31 cellular contexts compared by ENCODE assay signal in the genomic region with DNA sequence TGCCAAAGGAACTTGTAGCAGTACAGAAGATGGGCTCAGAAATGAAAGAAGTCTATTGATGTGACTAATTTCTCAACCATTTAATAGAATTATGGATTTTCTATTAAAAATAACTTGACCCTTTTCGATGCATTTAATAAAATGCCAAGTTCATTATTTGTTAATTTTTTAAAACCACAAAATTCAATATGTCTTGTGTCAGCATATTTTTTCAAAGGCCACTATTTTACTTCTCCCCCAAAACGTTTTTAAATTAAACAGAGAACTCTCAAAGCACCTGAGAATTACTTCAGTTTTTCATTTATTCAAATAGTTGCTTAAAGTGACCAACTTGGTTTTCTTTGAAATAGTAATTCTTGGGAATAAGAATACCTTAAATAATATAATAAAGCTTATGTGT.
"Had no signal": no experiment of that assay in that cellular context is flagged by ENCODE, and none has a peak within 500 bp of the region (broad histone marks: within the 10 kb centered on the region; RNA-seq: fewer than 3 reads in every experiment).

No MANE protein-coding gene starts in this region.

- DNase-seq: activated CD4-positive, alpha-beta memory T cell treated with anti-CD3 and anti-CD28 coated beads for 36 hours; activated CD4-positive, alpha-beta T cell treated with anti-CD3 and anti-CD28 coated beads for 36 hours; activated CD4-positive, alpha-beta T cell treated with anti-CD3 and anti-CD28 coated beads, Interleukin-2, amount 10 ng/mL, durations not matched to agents 24 days and 14 days; activated CD4-positive, CD25-positive, alpha-beta regulatory T cell; activated CD4-positive, CD25-positive, alpha-beta regulatory T cell treated with anti-CD3 and anti-CD28 coated beads, Interleukin-2, amount 50 U/mL, for 72 hours; activated CD8-positive, alpha-beta memory T cell treated with anti-CD3 and anti-CD28 coated beads, Interleukin-2, amount 10 ng/mL, durations not matched to agents 7 days and 5 days; activated CD8-positive, alpha-beta memory T cell treated with anti-CD3 and anti-CD28 coated beads, Interleukin-2, amount 50 U/mL, for 4 hours; activated CD8-positive, alpha-beta T cell treated with anti-CD3 and anti-CD28 coated beads, Interleukin-2, amount 10 ng/mL, durations not matched to agents 7 days and 5 days; activated effector memory CD4-positive, alpha-beta T cell treated with anti-CD3 and anti-CD28 coated beads, Interleukin-2, amount 50 U/mL, for 16 hours; activated naive CD4-positive, alpha-beta T cell treated with anti-CD3 and anti-CD28 coated beads for 36 hours; activated naive CD8-positive, alpha-beta T cell treated with anti-CD3 and anti-CD28 coated beads for 36 hours; activated naive CD8-positive, alpha-beta T cell treated with anti-CD3 and anti-CD28 coated beads, Interleukin-2, amount 50 U/mL, for 24 hours; activated T-cell treated with anti-CD3 and anti-CD28 coated beads, Interleukin-2, amount 50 U/mL, for 1 hour; activated T-cell treated with anti-CD3 and anti-CD28 coated beads, Interleukin-2, amount 50 U/mL, for 48 hours; adrenal gland; amygdala; aorta; body of pancreas; caudate nucleus; colonic mucosa; effector CD8-positive, alpha-beta T cell; esophagus squamous epithelium; head of caudate nucleus; T-helper 2 cell had no signal

- H3K27ac ChIP-seq: adrenal gland, body of pancreas, colonic mucosa, epithelial cell of prostate, esophagus squamous epithelium had no signal

- H3K9me3 Mint-ChIP-seq: activated CD4-positive, alpha-beta memory T cell treated with anti-CD3 and anti-CD28 coated beads for 36 hours; activated CD4-positive, alpha-beta T cell treated with anti-CD3 and anti-CD28 coated beads, Interleukin-2, amount 10 ng/mL, durations not matched to agents 24 days and 14 days; activated naive CD4-positive, alpha-beta T cell treated with anti-CD3 and anti-CD28 coated beads for 36 hours; activated naive CD4-positive, alpha-beta T cell treated with anti-CD3 and anti-CD28 coated beads, Interleukin-2, amount 50 U/mL, for 24 hours; activated naive CD8-positive, alpha-beta T cell treated with anti-CD3 and anti-CD28 coated beads for 36 hours; activated naive CD8-positive, alpha-beta T cell treated with anti-CD3 and anti-CD28 coated beads, Interleukin-2, amount 50 U/mL, for 24 hours; activated T-helper 1 cell treated with anti-CD3 and anti-CD28 coated beads, Interleukin-12 subunit alpha, Interleukin-12 subunit beta, Interleukin-2, Interleukin-4 antibody, amounts not matched to agents 30 ng/mL and 10 ng/mL and 1 ng/mL, durations not matched to agents 14 hours and 24 hours and 36 hours; activated T-helper 2 cell treated with anti-CD3 and anti-CD28 coated beads, Interferon-gamma antibody, Interleukin-2, Interleukin-4, amounts not matched to agents 10 μg/mL and 5 μg/mL and 100 μg/mL, durations not matched to agents 14 hours and 24 hours and 36 hours had no signal

- H3K4me3 Mint-ChIP-seq: activated CD4-positive, alpha-beta memory T cell treated with anti-CD3 and anti-CD28 coated beads for 36 hours; activated CD4-positive, alpha-beta T cell treated with anti-CD3 and anti-CD28 coated beads for 36 hours; activated CD4-positive, alpha-beta T cell treated with anti-CD3 and anti-CD28 coated beads, Interleukin-2, amount 10 ng/mL, durations not matched to agents 24 days and 14 days; activated CD8-positive, alpha-beta memory T cell treated with anti-CD3 and anti-CD28 coated beads, Interleukin-2, amount 10 ng/mL, durations not matched to agents 7 days and 5 days; activated CD8-positive, alpha-beta T cell treated with anti-CD3 and anti-CD28 coated beads, Interleukin-2, amount 10 ng/mL, durations not matched to agents 7 days and 5 days; activated naive CD4-positive, alpha-beta T cell treated with anti-CD3 and anti-CD28 coated beads for 36 hours; activated naive CD4-positive, alpha-beta T cell treated with anti-CD3 and anti-CD28 coated beads, Interleukin-2, amount 50 U/mL, for 24 hours; activated naive CD8-positive, alpha-beta T cell treated with anti-CD3 and anti-CD28 coated beads for 36 hours; activated naive CD8-positive, alpha-beta T cell treated with anti-CD3 and anti-CD28 coated beads, Interleukin-2, amount 50 U/mL, for 24 hours; activated T-helper 1 cell treated with anti-CD3 and anti-CD28 coated beads, Interleukin-12 subunit alpha, Interleukin-12 subunit beta, Interleukin-2, Interleukin-4 antibody, amounts not matched to agents 30 ng/mL and 10 ng/mL and 1 ng/mL, durations not matched to agents 14 hours and 24 hours and 36 hours had no signal

- H3K27me3 Mint-ChIP-seq: activated CD4-positive, alpha-beta memory T cell treated with anti-CD3 and anti-CD28 coated beads for 36 hours; activated CD4-positive, alpha-beta T cell treated with anti-CD3 and anti-CD28 coated beads for 36 hours; activated CD4-positive, alpha-beta T cell treated with anti-CD3 and anti-CD28 coated beads, Interleukin-2, amount 10 ng/mL, durations not matched to agents 24 days and 14 days; activated CD8-positive, alpha-beta memory T cell treated with anti-CD3 and anti-CD28 coated beads, Interleukin-2, amount 10 ng/mL, durations not matched to agents 7 days and 5 days; activated naive CD4-positive, alpha-beta T cell treated with anti-CD3 and anti-CD28 coated beads, Interleukin-2, amount 50 U/mL, for 24 hours; activated naive CD8-positive, alpha-beta T cell treated with anti-CD3 and anti-CD28 coated beads for 36 hours; activated naive CD8-positive, alpha-beta T cell treated with anti-CD3 and anti-CD28 coated beads, Interleukin-2, amount 50 U/mL, for 24 hours had no signal

- FAIRE-seq: endometrium, endothelial cell of umbilical vein, frontal cortex had no signal

- H3K27me3 ChIP-seq: adrenal gland, body of pancreas, colonic mucosa, esophagus squamous epithelium had no signal

- H3K27ac Mint-ChIP-seq: activated CD4-positive, alpha-beta memory T cell treated with anti-CD3 and anti-CD28 coated beads for 36 hours; activated CD4-positive, alpha-beta T cell treated with anti-CD3 and anti-CD28 coated beads for 36 hours; activated CD4-positive, alpha-beta T cell treated with anti-CD3 and anti-CD28 coated beads, Interleukin-2, amount 10 ng/mL, durations not matched to agents 24 days and 14 days; activated CD8-positive, alpha-beta memory T cell treated with anti-CD3 and anti-CD28 coated beads, Interleukin-2, amount 10 ng/mL, durations not matched to agents 7 days and 5 days; activated CD8-positive, alpha-beta T cell treated with anti-CD3 and anti-CD28 coated beads, Interleukin-2, amount 10 ng/mL, durations not matched to agents 7 days and 5 days; activated naive CD4-positive, alpha-beta T cell treated with anti-CD3 and anti-CD28 coated beads for 36 hours; activated naive CD4-positive, alpha-beta T cell treated with anti-CD3 and anti-CD28 coated beads, Interleukin-2, amount 50 U/mL, for 24 hours; activated T-helper 1 cell treated with anti-CD3 and anti-CD28 coated beads, Interleukin-12 subunit alpha, Interleukin-12 subunit beta, Interleukin-2, Interleukin-4 antibody, amounts not matched to agents 30 ng/mL and 10 ng/mL and 1 ng/mL, durations not matched to agents 14 hours and 24 hours and 36 hours had no signal

- H3K9me3 ChIP-seq: adrenal gland, body of pancreas, colonic mucosa, esophagus squamous epithelium had no signal

- H3K4me1 ChIP-seq: colonic mucosa had no signal

- H3K4me3 ChIP-seq: adrenal gland, body of pancreas, colonic mucosa, esophagus squamous epithelium had no signal

- H3K36me3 ChIP-seq: adrenal gland, colonic mucosa had no signal
